ENCODE assay signal across 8 cellular contexts in genomic region chr6:73388800-73389512, GRCh38. TPM values are rescaled to one million over a fixed set of nuclear protein-coding genes. Genes with fewer than 3 reads are reported as not detected.
DNase-seq lines count a peak whose midpoint lies in the region; ATAC-seq, FAIRE-seq and TF ChIP-seq lines count a peak whose summit lies in the region.

No MANE protein-coding gene starts in this region.

- H3K27me3 Mint-ChIP-seq in Caco-2 (ENCODE audit: insufficient read depth, unreplicated experiment) (no peaks in the 10 kb centered on the region), osteocyte (ENCODE audit: unreplicated experiment) (no peaks in the 10 kb centered on the region)

- H3K4me3 ChIP-seq in Caco-2 (ENCODE audit: low read depth, low read length) = peak overlapping the region; percentile 63
- peak overlapping the region; percentile 49 to 61 for H3K4me3 ChIP-seq in tibial artery

- POLR2A ChIA-PET in Caco-2 (lab: Charles Lee) = interaction anchor here (0.5 to 1.9 kb wide), 2 partner anchors 74 to 80 kb away, joined by 7 to 9 read pairs; no protein-coding TSS in a partner anchor

- H3K36me3 Mint-ChIP-seq in Caco-2 (ENCODE audit: insufficient read depth, unreplicated experiment) (no peaks in the 10 kb centered on the region), osteocyte (ENCODE audit: unreplicated experiment) (no peaks in the 10 kb centered on the region)

- H3K9me3 Mint-ChIP-seq in Caco-2 (ENCODE audit: unreplicated experiment) (no peaks in the 10 kb centered on the region), osteocyte (ENCODE audit: unreplicated experiment) (no peaks in the 10 kb centered on the region)

- H3K27me3 ChIP-seq in Caco-2 (replicated peaks; ENCODE audit: control insufficient read depth, insufficient read depth, low read length) (no peaks in the 10 kb centered on the region), tibial artery (no peaks in the 10 kb centered on the region)

- no peaks in the 10 kb centered on the region for H3K4me1 ChIP-seq in Caco-2
- peaks cover 0 to 5% (median 0%) of the 10 kb centered on the region in 4 donors for H3K4me1 ChIP-seq in tibial artery

- TSS peak; percentile 98 for BruUV-seq in Caco-2 (replicated peaks; lab: Mats Ljungman, UMichigan)

- peak overlapping the region; percentile 87 for H3K4me3 Mint-ChIP-seq in Caco-2 (ENCODE audit: unreplicated experiment)
- H3K4me3 Mint-ChIP-seq in osteocyte (ENCODE audit: unreplicated experiment) = peak overlapping the region; percentile 78

- no peaks in the 10 kb centered on the region for H3K4me1 Mint-ChIP-seq in Caco-2 (ENCODE audit: low read depth, unreplicated experiment)
- H3K4me1 Mint-ChIP-seq in osteocyte (ENCODE audit: unreplicated experiment) = peaks cover 11% of the 10 kb centered on the region

- peak; percentile 79 to 81 for TF ChIP-seq CTCF in Caco-2 (IDR thresholded peaks at IDR 0.05; ENCODE audit: insufficient read depth in 1 of 2, low read depth in 1 of 2, low read length in 1 of 2, severe bottlenecking in 1 of 2, unreplicated experiment in 1 of 2)
- peak; percentile 82 for TF ChIP-seq CTCF in osteocyte (IDR thresholded peaks at IDR 0.05)
- TF ChIP-seq CTCF in tibial artery (IDR thresholded peaks at IDR 0.05) = peak; percentile 37 to 44

- CTCF ChIA-PET in Caco-2 (lab: Charles Lee) = interaction anchor here (0.6 to 1.6 kb wide), 11 partner anchors 11 to 165 kb away, joined by 3 to 19 read pairs (median 6); no protein-coding TSS in a partner anchor

- peak; percentile 65 for ATAC-seq in GM19324 (IDR thresholded peaks at IDR 0.05; ENCODE audit: low FRiP score, unreplicated experiment)
- ATAC-seq in HG03442 (IDR thresholded peaks at IDR 0.05; ENCODE audit: unreplicated experiment) = peak; percentile 86

- no peak for FAIRE-seq in RCC 7860 (lab: Jason Lieb, UNC)

- intact Hi-C loops in Caco-2 (cut with micrococcal nuclease; ENCODE audit: unreplicated experiment) = loop anchor here (1.0 to 5.0 kb wide), 3 partner anchors 47 to 104 kb away; no protein-coding TSS in a partner anchor
- intact Hi-C loops in tibial artery (cut with DNase I; ENCODE audit: low total_unique reads) = no loop called here

- DNase-seq in Caco-2 (peak; percentile 80 to 85), RCC 7860 (ENCODE audit: low spot score) (peak; percentile 39), glomerular visceral epithelial cell (ENCODE audit: extremely low spot score) (peak; percentile 64), osteocyte (ENCODE audit: extremely low spot score, unreplicated experiment) (peak; percentile 87), tibial artery (peak; percentile 42 to 68)
- peak; percentile 87 for DNase-seq in activated effector memory CD4-positive, alpha-beta T cell treated with anti-CD3 and anti-CD28 coated beads, Interleukin-2, amount 50 U/mL, for 16 hours

- H3K9me3 ChIP-seq in Caco-2 = no peaks in the 10 kb centered on the region
- no peaks in the 10 kb centered on the region for H3K9me3 ChIP-seq in tibial artery

- no peaks in the 10 kb centered on the region for H3K36me3 ChIP-seq in Caco-2 (ENCODE audit: control insufficient read depth, insufficient read depth, low read length)
- no peaks in the 10 kb centered on the region for H3K36me3 ChIP-seq in tibial artery

- H3K27ac ChIP-seq in tibial artery = peak overlapping the region; percentile 61 to 72

- peak overlapping the region; percentile 90 for H3K27ac Mint-ChIP-seq in Caco-2 (ENCODE audit: unreplicated experiment)
- peak overlapping the region; percentile 31 for H3K27ac Mint-ChIP-seq in osteocyte (ENCODE audit: unreplicated experiment)

RNA-seq across cellular contexts. Expression of gene DDX43, which starts 5.7 kb away (rescaled TPM):
- total RNA-seq in Caco-2 (2022) (not detected in 2 replicates), osteocyte (not detected in 2 replicates)

RNA-seq across cellular contexts. Expression of gene OOEP, which starts 19.3 kb away (rescaled TPM):
- not detected in 2 replicates for total RNA-seq in Caco-2 (2022)
- total RNA-seq in osteocyte = not detected in 2 replicates

RNA-seq across cellular contexts. Expression of gene KHDC3L, which starts 26.5 kb away (rescaled TPM):
- not detected in 2 replicates for total RNA-seq in Caco-2 (2022)
- total RNA-seq in osteocyte = not detected in 2 replicates

RNA-seq across cellular contexts. Expression of gene DPPA5, which starts 34.9 kb away (rescaled TPM):
- not detected in 2 replicates for total RNA-seq in Caco-2 (2022)
- not detected in 2 replicates for total RNA-seq in osteocyte

Comparison
In these comparisons a context has a peak if more than half of its experiments do, and no peak if none do; other contexts are left out.
1. Peak in every context shown above with its lines: DNase-seq, ATAC-seq, H3K4me3 ChIP-seq and H3K27ac ChIP-seq.